25 cellular contexts compared by ENCODE assay signal in genomic region chr3:177487635-177488186, GRCh38.
"Had no signal": no experiment of that assay in that cellular context is flagged by ENCODE, and none has a peak within 500 bp of the region (broad histone marks: within the 10 kb centered on the region; RNA-seq: fewer than 3 reads in every experiment).

No MANE protein-coding gene starts in this region.

- DNase-seq: activated CD4-positive, alpha-beta T cell treated with anti-CD3 and anti-CD28 coated beads for 48 hours; activated CD4-positive, alpha-beta T cell treated with anti-CD3 and anti-CD28 coated beads, Interleukin-2, amount 50 U/mL, for 48 hours; activated CD8-positive, alpha-beta memory T cell treated with anti-CD3 and anti-CD28 coated beads for 24 hours; activated effector memory CD4-positive, alpha-beta T cell treated with anti-CD3 and anti-CD28 coated beads, Interleukin-2, amount 50 U/mL, for 16 hours; activated naive CD8-positive, alpha-beta T cell treated with anti-CD3 and anti-CD28 coated beads for 36 hours; adrenal gland; dermis blood vessel endothelial cell; effector CD4-positive, alpha-beta T cell; left lung; naive B cell; nephron progenitor cell; right lobe of liver; stimulated activated CD4-positive, alpha-beta T cell treated with anti-CD3 and anti-CD28 coated beads, Interleukin-4, amount 100 ng/mL, for 1 hour; stimulated activated naive CD8-positive, alpha-beta T cell treated with anti-CD3 and anti-CD28 coated beads, Interleukin-15, Interleukin-2, amounts not matched to agents 100 U/mL and 50 U/mL, for 24 hours; T-helper 17 cell; T1000; uterus; WERI-Rb-1 had no signal

- H3K4me3 ChIP-seq: adrenal gland, ascending aorta, esophagus muscularis mucosa, left lung, right lobe of liver, thoracic aorta, uterus had no signal

- FAIRE-seq: colon, frontal cortex, islet of Langerhans had no signal

- H3K27ac ChIP-seq: adrenal gland, ascending aorta, esophagus muscularis mucosa, left lung, right lobe of liver, thoracic aorta, uterus, WERI-Rb-1 had no signal

- H3K36me3 ChIP-seq: adrenal gland, ascending aorta, esophagus muscularis mucosa, left lung, right lobe of liver, thoracic aorta, uterus, WERI-Rb-1 had no signal

- ATAC-seq: activated CD4-positive, CD25-positive, alpha-beta regulatory T cell treated with anti-CD3 and anti-CD28 coated beads, Interleukin-2, amount 50 U/mL, for 24 hours; left lung; right lobe of liver; stimulated activated naive CD8-positive, alpha-beta T cell treated with anti-CD3 and anti-CD28 coated beads, Interleukin-15, Interleukin-2, amounts not matched to agents 100 U/mL and 50 U/mL, for 24 hours; T-helper 17 cell had no signal

- H3K27me3 ChIP-seq: adrenal gland, ascending aorta, esophagus muscularis mucosa, left lung, right lobe of liver, uterus had no signal

- H3K4me1 ChIP-seq: right lobe of liver, uterus had no signal

- H3K9me3 ChIP-seq: adrenal gland, esophagus muscularis mucosa, right lobe of liver, uterus had no signal
